In the genomic region with DNA sequence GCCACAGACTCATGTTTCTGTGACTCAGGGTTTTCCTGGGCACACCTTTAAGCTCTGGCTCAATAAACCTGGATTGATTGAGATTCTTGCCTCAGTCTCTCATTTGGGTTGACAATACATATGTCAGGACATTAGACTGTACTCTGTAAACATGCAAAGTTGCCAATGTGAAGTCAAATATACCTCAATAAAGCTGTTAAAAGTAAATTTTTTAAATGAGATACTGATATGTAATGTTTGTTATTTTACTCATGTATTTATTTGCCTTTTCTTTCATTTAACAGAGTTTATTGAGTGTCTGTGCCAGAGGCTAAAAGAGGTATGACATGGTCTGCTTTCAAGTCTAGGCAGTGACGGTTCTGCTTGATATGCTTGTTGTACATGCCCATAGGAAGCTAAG, we compare ENCODE assay signal across 1 cellular context.
TF ChIP-seq lines count a peak whose summit lies in the region.

No MANE protein-coding gene starts in this region.

TF ChIP-seq in K562, 482 proteins besides CTCF, POLR2A, EP300 and RAD21 (continued from another document):
- no peak for TF ChIP-seq RNF219 (CRISPR knock-in tag; IDR thresholded peaks at IDR 0.05)
- TF ChIP-seq POU5F1 (IDR thresholded peaks at IDR 0.05; ENCODE audit: borderline replicate concordance, low read depth, low read length, partially characterized antibody), result no peak
- TF ChIP-seq, protein P1, sequence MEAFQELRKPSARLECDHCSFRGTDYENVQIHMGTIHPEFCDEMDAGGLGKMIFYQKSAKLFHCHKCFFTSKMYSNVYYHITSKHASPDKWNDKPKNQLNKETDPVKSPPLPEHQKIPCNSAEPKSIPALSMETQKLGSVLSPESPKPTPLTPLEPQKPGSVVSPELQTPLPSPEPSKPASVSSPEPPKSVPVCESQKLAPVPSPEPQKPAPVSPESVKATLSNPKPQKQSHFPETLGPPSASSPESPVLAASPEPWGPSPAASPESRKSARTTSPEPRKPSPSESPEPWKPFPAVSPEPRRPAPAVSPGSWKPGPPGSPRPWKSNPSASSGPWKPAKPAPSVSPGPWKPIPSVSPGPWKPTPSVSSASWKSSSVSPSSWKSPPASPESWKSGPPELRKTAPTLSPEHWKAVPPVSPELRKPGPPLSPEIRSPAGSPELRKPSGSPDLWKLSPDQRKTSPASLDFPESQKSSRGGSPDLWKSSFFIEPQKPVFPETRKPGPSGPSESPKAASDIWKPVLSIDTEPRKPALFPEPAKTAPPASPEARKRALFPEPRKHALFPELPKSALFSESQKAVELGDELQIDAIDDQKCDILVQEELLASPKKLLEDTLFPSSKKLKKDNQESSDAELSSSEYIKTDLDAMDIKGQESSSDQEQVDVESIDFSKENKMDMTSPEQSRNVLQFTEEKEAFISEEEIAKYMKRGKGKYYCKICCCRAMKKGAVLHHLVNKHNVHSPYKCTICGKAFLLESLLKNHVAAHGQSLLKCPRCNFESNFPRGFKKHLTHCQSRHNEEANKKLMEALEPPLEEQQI (IDR thresholded peaks at IDR 0.05), result no peak
- TF ChIP-seq NCOA4 (IDR thresholded peaks at IDR 0.05; ENCODE audit: partially characterized antibody), result no peak
- no peak for TF ChIP-seq EWSR1 (IDR thresholded peaks at IDR 0.05; ENCODE audit: borderline replicate concordance, low read depth, partially characterized antibody)
- TF ChIP-seq TFAP4 (CRISPR knock-in tag; IDR thresholded peaks at IDR 0.05; ENCODE audit: borderline replicate concordance), result no peak
- TF ChIP-seq ZNF586 (CRISPR knock-in tag; conservative IDR thresholded peaks at IDR 0.05), result no peak
- no peak for TF ChIP-seq MLX (CRISPR knock-in tag; conservative IDR thresholded peaks at IDR 0.05)
- TF ChIP-seq POLR2G (IDR thresholded peaks at IDR 0.05; ENCODE audit: low read depth, low read length), result no peak
- no peak for TF ChIP-seq E2F3 (CRISPR knock-in tag; IDR thresholded peaks at IDR 0.05)
- TF ChIP-seq ZNF134 (CRISPR knock-in tag; conservative IDR thresholded peaks at IDR 0.05), result no peak
- TF ChIP-seq MEF2A (IDR thresholded peaks at IDR 0.05; ENCODE audit: control insufficient read depth, low read depth, low read length), result no peak
- no peak for TF ChIP-seq EGR1 (conservative IDR thresholded peaks at IDR 0.05)
